Comparison of ENCODE assay signal across 20 cellular contexts in the genomic region with DNA sequence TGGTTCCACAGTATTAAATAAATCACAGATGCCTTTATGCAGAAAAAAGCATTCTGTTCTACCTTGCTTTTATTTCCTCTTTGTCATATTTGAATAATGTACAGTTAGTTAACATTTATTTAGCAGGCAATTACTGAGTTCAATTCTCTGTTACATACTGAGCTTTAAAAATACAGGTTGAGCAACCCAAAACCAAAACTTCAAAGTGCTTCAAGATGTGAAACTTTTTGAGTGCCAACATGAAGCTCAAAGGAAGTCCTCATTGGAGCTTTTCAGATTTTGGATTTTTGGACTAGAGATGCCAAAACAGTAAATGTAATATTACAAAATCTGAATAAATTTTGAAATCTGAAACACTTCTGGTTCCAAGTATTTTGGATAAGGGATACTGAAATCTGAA. TPM values are rescaled to one million over a fixed set of nuclear protein-coding genes. Genes with fewer than 3 reads are reported as not detected.
A peak's percentile ranks its signal among the peaks of the same experiment; 100 is the strongest.
DNase-seq lines count a peak whose midpoint lies in the region; ATAC-seq and FAIRE-seq lines count a peak whose summit lies in the region.
"Had no signal": no experiment of that assay in that cellular context is flagged by ENCODE, and none has a peak within 500 bp of the region (broad histone marks: within the 10 kb centered on the region; RNA-seq: fewer than 3 reads in every experiment).

No MANE protein-coding gene starts in this region.

- CTCF ChIA-PET in CD4-positive, alpha-beta memory T cell (lab: Charles Lee; ENCODE audit: partially characterized antibody) = interaction anchor here (1.3 kb wide), 1 partner anchor 421 kb away, joined by 3 read pairs; no protein-coding TSS in a partner anchor

- peaks cover 0 to 3% (median 0%) of the 10 kb centered on the region in 4 donors for H3K4me1 Mint-ChIP-seq in CD4-positive, alpha-beta memory T cell

- peaks cover 3% of the 10 kb centered on the region for H3K79me1 ChIP-seq in mesenchymal stem cell (replicated peaks; ENCODE audit: low read length, poor library complexity, severe bottlenecking)

- no peaks in the 10 kb centered on the region for H3K9me3 Mint-ChIP-seq in CD4-positive, alpha-beta memory T cell
- H3K9me3 Mint-ChIP-seq: CD14-positive monocyte had no signal

- H4K8ac ChIP-seq in mesenchymal stem cell (ENCODE audit: low read length) = no peak overlapping the region

- no peak overlapping the region for H2AFZ ChIP-seq in mesenchymal stem cell (ENCODE audit: low read depth, low read length)

- DNase-seq in GM04504 (ENCODE audit: low read depth) = peak; percentile 50
- DNase-seq in MV-4-11 (lab: John Stamatoyannopoulos, UW) = peak; percentile 10
- DNase-seq in fibroblast of gingiva (ENCODE audit: low read depth) = peak; percentile 68
- no peak for DNase-seq in mesenchymal stem cell
- DNase-seq in CD4-positive, alpha-beta memory T cell = no peak
- no peak for DNase-seq in GM19239 (ENCODE audit: insufficient read length, low spot score)
- DNase-seq: ACHN, COR-L47, DMS153, GDM1, KG1, NCI-H1417, NCI-H1930, NCI-H226, NCI-H524 treated with DMSO at 0.1 percent for 48 hours, SW 1271 had no signal

- H2BK15ac ChIP-seq in mesenchymal stem cell (ENCODE audit: low read depth, poor library complexity, severe bottlenecking) = no peak overlapping the region

- peak overlapping the region; percentile 51 for H3K9ac ChIP-seq in mesenchymal stem cell (ENCODE audit: low read length)

- POLR2A ChIA-PET in CD4-positive, alpha-beta memory T cell (lab: Charles Lee; ENCODE audit: partially characterized antibody) = no interaction called here

- H3K4me3 ChIP-seq in mesenchymal stem cell (ENCODE audit: insufficient read depth in 1 of 2, low read depth in 1 of 2, low read length in 2 of 2) = no peak overlapping the region
- H3K4me3 ChIP-seq in CD4-positive, alpha-beta memory T cell (ENCODE audit: low read length in 2 of 2) = no peak overlapping the region

- no peak overlapping the region for H3K4me2 ChIP-seq in mesenchymal stem cell (ENCODE audit: low read length, poor library complexity, severe bottlenecking)

- no peak for FAIRE-seq in GM19239 (lab: Jason Lieb, UNC)
- FAIRE-seq: GM12891, GM18507 had no signal

- no peak overlapping the region for H4K91ac ChIP-seq in mesenchymal stem cell (ENCODE audit: low read length)

- no peak overlapping the region for H2BK5ac ChIP-seq in mesenchymal stem cell (ENCODE audit: low read depth, low read length, poor library complexity, severe bottlenecking)

- H2BK120ac ChIP-seq in mesenchymal stem cell (ENCODE audit: low read depth, low read length) = no peak overlapping the region

- H3K9me3 ChIP-seq in mesenchymal stem cell (ENCODE audit: control insufficient read depth, low read length) = no peaks in the 10 kb centered on the region
- H3K9me3 ChIP-seq in CD4-positive, alpha-beta memory T cell (ENCODE audit: control insufficient read depth in 1 of 2, low read length in 2 of 2) = no peaks in the 10 kb centered on the region

- H3K27me3 Mint-ChIP-seq in CD4-positive, alpha-beta memory T cell = no peaks in the 10 kb centered on the region

- H3K36me3 Mint-ChIP-seq in CD4-positive, alpha-beta memory T cell = peaks cover 60 to 63% of the 10 kb centered on the region in 2 donors

- H3K4me1 ChIP-seq in mesenchymal stem cell (ENCODE audit: control insufficient read depth, insufficient read depth, low read depth, low read length) = no peaks in the 10 kb centered on the region
- no peaks in the 10 kb centered on the region for H3K4me1 ChIP-seq in CD4-positive, alpha-beta memory T cell (ENCODE audit: insufficient read depth, low read length)

- H3K4me3 Mint-ChIP-seq in CD4-positive, alpha-beta memory T cell = no peak overlapping the region
- H3K4me3 Mint-ChIP-seq: CD14-positive monocyte had no signal

- H3K27me3 ChIP-seq in mesenchymal stem cell (ENCODE audit: control insufficient read depth in 1 of 2, insufficient read depth in 1 of 2, low read length in 2 of 2) = no peaks in the 10 kb centered on the region
- no peaks in the 10 kb centered on the region for H3K27me3 ChIP-seq in CD4-positive, alpha-beta memory T cell (ENCODE audit: insufficient read depth, low read length)

- no peak overlapping the region for H3K18ac ChIP-seq in mesenchymal stem cell (ENCODE audit: low read depth in 1 of 2, low read length in 2 of 2)

- H2AK5ac ChIP-seq in mesenchymal stem cell (ENCODE audit: low read length, severe bottlenecking) = no peak overlapping the region

- H3K4ac ChIP-seq in mesenchymal stem cell (ENCODE audit: low read depth in 1 of 2, low read length in 2 of 2) = no peak overlapping the region

- no peak overlapping the region for H3K23ac ChIP-seq in mesenchymal stem cell (ENCODE audit: low read length in 2 of 2)

- no peak for ATAC-seq in HG02970 (IDR thresholded peaks at IDR 0.05; ENCODE audit: low FRiP score, unreplicated experiment)

- no peak overlapping the region for H3K27ac ChIP-seq in mesenchymal stem cell (ENCODE audit: low read length, poor library complexity, severe bottlenecking)
- no peak overlapping the region for H3K27ac ChIP-seq in CD4-positive, alpha-beta memory T cell (ENCODE audit: low read depth, low read length)

- intact Hi-C loops in CD4-positive, alpha-beta memory T cell (cut with micrococcal nuclease) = no loop called here

- peaks cover 3 to 66% of the 10 kb centered on the region in 2 experiments for H3K36me3 ChIP-seq in mesenchymal stem cell (ENCODE audit: control insufficient read depth in 1 of 2, insufficient read depth in 2 of 2, low read depth in 1 of 2, low read length in 2 of 2)
- H3K36me3 ChIP-seq in CD4-positive, alpha-beta memory T cell (ENCODE audit: insufficient read depth, low read length) = no peaks in the 10 kb centered on the region

- no peak overlapping the region for H3K27ac Mint-ChIP-seq in CD4-positive, alpha-beta memory T cell
- H3K27ac Mint-ChIP-seq: CD14-positive monocyte had no signal

- no peak overlapping the region for H3K14ac ChIP-seq in mesenchymal stem cell (ENCODE audit: low read length in 2 of 2)

- no peak overlapping the region for H2BK12ac ChIP-seq in mesenchymal stem cell (ENCODE audit: low read length in 2 of 2)

RNA-seq across cellular contexts. Expression of a gene that starts 54.1 kb away (rescaled TPM):
- polyA plus RNA-seq in mesenchymal stem cell (2013, experiment 1 of 2) = 38.5 TPM
- 39.2 TPM for polyA plus RNA-seq in mesenchymal stem cell (2013, experiment 2 of 2)
- total RNA-seq in CD4-positive, alpha-beta memory T cell = 10 to 100 TPM; 39.1 to 43.5 TPM
- polyA plus RNA-seq in CD4-positive, alpha-beta memory T cell = 10 to 100 TPM; 17.6 to 20.4 TPM

RNA-seq across cellular contexts. Expression of a gene that starts 54.3 kb away (rescaled TPM):
- 18.4 TPM for polyA plus RNA-seq in mesenchymal stem cell (2013, experiment 1 of 2)
- polyA plus RNA-seq in mesenchymal stem cell (2013, experiment 2 of 2) = 19.8 TPM
- total RNA-seq in CD4-positive, alpha-beta memory T cell = 10 to 100 TPM; 17.7 to 18.4 TPM
- polyA plus RNA-seq in CD4-positive, alpha-beta memory T cell = 10 to 100 TPM; 17.2 to 27.6 TPM

Comparison
In these comparisons a context has a peak if more than half of its experiments do, and no peak if none do; other contexts are left out.
1. DNase-seq: peak in GM04504 (single experiment), MV-4-11 (single experiment) and fibroblast of gingiva (single experiment); none in mesenchymal stem cell (single experiment), CD4-positive, alpha-beta memory T cell (0 of 5) and GM19239 (single experiment).